In the genomic region with DNA sequence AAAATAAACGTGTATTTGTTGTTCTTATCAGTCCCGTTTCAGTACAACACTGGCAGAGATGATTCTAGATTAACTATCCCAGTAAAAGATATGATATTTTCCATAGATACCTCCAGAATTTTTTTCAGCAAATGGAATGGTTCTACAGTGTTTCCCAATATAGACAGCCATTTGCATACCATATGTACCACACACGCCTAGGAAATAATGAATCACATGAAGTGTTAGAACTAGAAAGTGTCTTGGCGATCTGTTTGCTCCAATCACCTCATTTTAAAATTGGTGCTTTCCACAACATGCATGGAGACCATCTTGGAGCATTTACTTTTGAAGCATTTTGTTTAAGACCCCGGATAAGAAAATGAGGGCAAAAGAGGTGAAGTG, we compare ENCODE assay signal across 9 cellular contexts. TPM values are rescaled to one million over a fixed set of nuclear protein-coding genes. Genes with fewer than 3 reads are reported as not detected.
DNase-seq lines count a peak whose midpoint lies in the region; ATAC-seq and TF ChIP-seq lines count a peak whose summit lies in the region.
"Had no signal": no experiment of that assay in that cellular context is flagged by ENCODE, and none has a peak within 500 bp of the region (broad histone marks: within the 10 kb centered on the region; RNA-seq: fewer than 3 reads in every experiment).

No MANE protein-coding gene starts in this region.

- peaks cover 12% of the 10 kb centered on the region for H3K4me1 Mint-ChIP-seq in endodermal cell

- CTCF ChIA-PET in PC-3 (lab: Charles Lee), result no interaction called here

- TF ChIP-seq CTCF in GM06990 (IDR thresholded peaks at IDR 0.05; ENCODE audit: insufficient read depth, low read length, poor library complexity, severe bottlenecking) (no peak), PC-3 (conservative IDR thresholded peaks at IDR 0.05; ENCODE audit: low read depth, low read length) (no peak), endodermal cell (conservative IDR thresholded peaks at IDR 0.05) (no peak), prostate gland (IDR thresholded peaks at IDR 0.05) (no peak)

- no peaks in the 10 kb centered on the region for H4K20me1 ChIP-seq in PC-3 (ENCODE audit: low read length)

- POLR2A ChIA-PET in PC-3 (lab: Charles Lee; ENCODE audit: unreplicated experiment), result no interaction called here

- peak overlapping the region; percentile 68 for H2AFZ ChIP-seq in PC-3 (ENCODE audit: low read length)

- H3K27me3 ChIP-seq in GM06990 (replicated peaks; ENCODE audit: control insufficient read depth, insufficient read depth, low read length), result peaks cover 1% of the 10 kb centered on the region; the same call in 1 of the 2 replicates
- H3K27me3 ChIP-seq in PC-3 (ENCODE audit: low read length), result peaks cover 7% of the 10 kb centered on the region
- H3K27me3 ChIP-seq in endodermal cell (ENCODE audit: control insufficient read depth, insufficient read depth, low read length, poor library complexity, severe bottlenecking), result peaks cover 69% of the 10 kb centered on the region
- H3K27me3 ChIP-seq in prostate gland (replicated peaks; ENCODE audit: insufficient read depth), result no peaks in the 10 kb centered on the region

- H3K4me1 ChIP-seq in PC-3 (ENCODE audit: insufficient read depth, low read length), result peaks cover 26% of the 10 kb centered on the region
- no peaks in the 10 kb centered on the region for H3K4me1 ChIP-seq in endodermal cell (ENCODE audit: control insufficient read depth, insufficient read depth, low read length)
- H3K4me1 ChIP-seq in prostate gland (replicated peaks), result no peaks in the 10 kb centered on the region

- DNase-seq in GM06990 (ENCODE audit: extremely low read depth, insufficient read length) (no peak), PC-3 (no peak), endodermal cell (no peak), prostate gland (ENCODE audit: low spot score) (no peak), caudate nucleus (lab: John Stamatoyannopoulos, UW) (no peak)

- H3K9me3 ChIP-seq in PC-3 (ENCODE audit: low read length) (no peaks in the 10 kb centered on the region), endodermal cell (ENCODE audit: control insufficient read depth, low read length) (no peaks in the 10 kb centered on the region), prostate gland (no peaks in the 10 kb centered on the region)

- H3K4me3 ChIP-seq in GM06990 (replicated peaks; ENCODE audit: low read depth, low read length), result peak overlapping the region; percentile 51
- H3K4me3 ChIP-seq in PC-3 (ENCODE audit: low read length), result peak overlapping the region; percentile 64
- peak overlapping the region; percentile 22 for H3K4me3 ChIP-seq in endodermal cell (ENCODE audit: low read length)
- peak overlapping the region; percentile 40 to 45 for H3K4me3 ChIP-seq in prostate gland

- no peaks in the 10 kb centered on the region for H3K9me2 ChIP-seq in PC-3 (replicated peaks; ENCODE audit: low read length)

- H3K27ac ChIP-seq in PC-3 (ENCODE audit: low read length), result no peak overlapping the region
- H3K27ac ChIP-seq in endodermal cell (ENCODE audit: low read depth, low read length), result no peak overlapping the region
- no peak overlapping the region for H3K27ac ChIP-seq in prostate gland
- H3K27ac ChIP-seq in caudate nucleus (ENCODE audit: low read depth, low read length), result no peak overlapping the region

- intact Hi-C loops in PC-3 (cut with micrococcal nuclease) (loop anchor here (10.0 kb wide), 1 partner anchor 84 kb away; no protein-coding TSS in a partner anchor), prostate gland (cut with DNase I) (loop anchor here (10.0 kb wide), 1 partner anchor 194 kb away; no protein-coding TSS in a partner anchor)

- H3K79me2 ChIP-seq in PC-3 (ENCODE audit: low read length), result no peaks in the 10 kb centered on the region

- no peak for ATAC-seq in PC-3
- no peak for ATAC-seq in GM21381 (IDR thresholded peaks at IDR 0.05; ENCODE audit: unreplicated experiment)
- ATAC-seq in GM18868 (IDR thresholded peaks at IDR 0.05; ENCODE audit: unreplicated experiment), result no peak
- ATAC-seq in HG03097 (IDR thresholded peaks at IDR 0.05; ENCODE audit: low FRiP score, unreplicated experiment), result no peak

- H3K4me2 ChIP-seq in PC-3 (ENCODE audit: low read length), result peak overlapping the region; percentile 76

- H3K36me3 ChIP-seq in GM06990 (ENCODE audit: control insufficient read depth, insufficient read depth, low read length) (no peaks in the 10 kb centered on the region), PC-3 (ENCODE audit: low read depth, low read length) (no peaks in the 10 kb centered on the region), endodermal cell (ENCODE audit: control insufficient read depth, insufficient read depth, low read length) (no peaks in the 10 kb centered on the region), prostate gland (no peaks in the 10 kb centered on the region)

- no peaks in the 10 kb centered on the region for H3F3A ChIP-seq in PC-3 (ENCODE audit: low read length, unreplicated experiment)

- 49 to 62% methylated on average over 4 to 5 of the region's 5 CpGs for WGBS in endodermal cell (ENCODE audit: insufficient coverage in 1 of 2, insufficient read length in 1 of 2), 2 experiments
- WGBS in prostate gland, result 44% methylated on average over 5 of the region's 5 CpGs

- BruUV-seq in PC-3 (replicated peaks; lab: Mats Ljungman, UMichigan), result no TSS peak

- peak overlapping the region; percentile 16 for H3K4me3 Mint-ChIP-seq in endodermal cell

- no peak overlapping the region for H3K27ac Mint-ChIP-seq in endodermal cell

- H3K9me3 Mint-ChIP-seq in endodermal cell, result no peaks in the 10 kb centered on the region

- no peak for TF ChIP-seq POLR2A in prostate gland (IDR thresholded peaks at IDR 0.05)

- H3K36me3 Mint-ChIP-seq in endodermal cell (ENCODE audit: low read depth), result no peaks in the 10 kb centered on the region

- peaks cover 60% of the 10 kb centered on the region for H3K27me3 Mint-ChIP-seq in endodermal cell (ENCODE audit: insufficient read depth)

- H3K9ac ChIP-seq in PC-3 (ENCODE audit: low read length), result peak overlapping the region; percentile 10; the same call in 1 of the 2 replicates
- no peak overlapping the region for H3K9ac ChIP-seq in endodermal cell (ENCODE audit: extremely low read depth, low read length, poor library complexity, severe bottlenecking)

RNA-seq across cellular contexts. Expression of gene C2CD4A, which starts 2.0 kb away (rescaled TPM):
- total RNA-seq in PC-3 (2014; rRNA removed) (0.11 and 0.52 TPM in 2 replicates), endodermal cell (not detected), prostate gland (under 1 TPM; 0.28 to 0.36 TPM)
- not detected for polyA plus RNA-seq in endodermal cell (2013, experiment 1 of 2)
- polyA plus RNA-seq in endodermal cell (2013, experiment 2 of 2), result not detected
- total RNA-seq: myocyte had no signal

RNA-seq across cellular contexts. Expression of gene VPS13C, which starts 8.5 kb away (rescaled TPM):
- total RNA-seq in PC-3 (2014; rRNA removed), result 11.3 and 11.4 TPM in 2 replicates
- 10 to 100 TPM; 28.7 to 47.2 TPM for total RNA-seq in endodermal cell
- polyA plus RNA-seq in endodermal cell (2013, experiment 1 of 2), result 13.0 TPM
- polyA plus RNA-seq in endodermal cell (2013, experiment 2 of 2), result 13.2 TPM
- 10 to 100 TPM; 53.5 to 60.2 TPM for total RNA-seq in prostate gland
